ENCODE assay signal across 12 cellular contexts in genomic region chr7:20270867-20271266, GRCh38. TPM values are rescaled to one million over a fixed set of nuclear protein-coding genes. Genes with fewer than 3 reads are reported as not detected.
DNase-seq lines count a peak whose midpoint lies in the region; ATAC-seq, FAIRE-seq and TF ChIP-seq lines count a peak whose summit lies in the region.
"Had no signal": no experiment of that assay in that cellular context is flagged by ENCODE, and none has a peak within 500 bp of the region (broad histone marks: within the 10 kb centered on the region; RNA-seq: fewer than 3 reads in every experiment).

No MANE protein-coding gene starts in this region.

- RAD21 ChIA-PET in GM12878 (lab: Charles Lee; ENCODE audit: unreplicated experiment) = interaction anchor here (0.6 to 3.3 kb wide), 19 partner anchors 10 to 157 kb away, joined by 3 to 35 read pairs (median 5); partner anchors contain the start of genes ITGB8 and MACC1

- H3K4me2 ChIP-seq in GM12878 (ENCODE audit: control insufficient read depth, insufficient read depth) = peak overlapping the region; percentile 90
- no peak overlapping the region for H3K4me2 ChIP-seq in PC-9

- H3K27ac Mint-ChIP-seq in activated CD4-positive, alpha-beta memory T cell treated with anti-CD3 and anti-CD28 coated beads for 36 hours = no peak overlapping the region
- H3K27ac Mint-ChIP-seq: CD4-positive, alpha-beta memory T cell; T-helper 1 cell treated with Interleukin-12 subunit alpha and Interleukin-12 subunit beta and Interleukin-4 antibody, amounts not matched to agents 30 μg/mL and 1 μg/mL, for 36 hours had no signal

- H3K27me3 Mint-ChIP-seq in activated CD4-positive, alpha-beta memory T cell treated with anti-CD3 and anti-CD28 coated beads for 36 hours = no peaks in the 10 kb centered on the region
- H3K27me3 Mint-ChIP-seq: CD4-positive, alpha-beta memory T cell had no signal

- H3K4me3 ChIP-seq in GM12878 (no peak overlapping the region), kidney (ENCODE audit: low read length in 2 of 2) (no peak overlapping the region), PC-9 (no peak overlapping the region)

- SMC1A ChIA-PET in GM12878 (lab: Charles Lee; ENCODE audit: uncharacterized antibody, unreplicated experiment) = interaction anchor here (0.5 to 3.3 kb wide), 27 partner anchors 10 to 709 kb away, joined by 3 to 44 read pairs (median 4); no protein-coding TSS in a partner anchor

- H3K9me3 ChIP-seq in GM12878 (replicated peaks; ENCODE audit: control insufficient read depth, insufficient read depth, low read length) = peaks cover 11% of the 10 kb centered on the region; the same call in 2 of the 3 replicates
- no peaks in the 10 kb centered on the region for H3K9me3 ChIP-seq in kidney (ENCODE audit: control insufficient read depth in 1 of 2, low read length in 2 of 2)
- no peaks in the 10 kb centered on the region; the same call in 1 of the 2 replicates for H3K9me3 ChIP-seq in PC-9 (ENCODE audit: insufficient read depth, low read depth)

- H3F3A ChIP-seq in PC-9 (ENCODE audit: insufficient read depth, low read depth) = no peaks in the 10 kb centered on the region

- no peaks in the 10 kb centered on the region for H3K9me2 ChIP-seq in PC-9 (ENCODE audit: insufficient read depth)

- H4K20me1 ChIP-seq in GM12878 (ENCODE audit: control insufficient read depth, insufficient read depth) = no peaks in the 10 kb centered on the region
- no peaks in the 10 kb centered on the region for H4K20me1 ChIP-seq in PC-9 (ENCODE audit: insufficient read depth)

- no peaks in the 10 kb centered on the region for H3K4me1 Mint-ChIP-seq in activated CD4-positive, alpha-beta memory T cell treated with anti-CD3 and anti-CD28 coated beads for 36 hours (ENCODE audit: low read depth)
- H3K4me1 Mint-ChIP-seq: CD4-positive, alpha-beta memory T cell had no signal

- TF ChIP-seq CTCF in GM12878 (IDR thresholded peaks at IDR 0.05 in 2 of 3, conservative IDR thresholded peaks at IDR 0.05 in 1 of 3; ENCODE audit: control insufficient read depth in 2 of 3, extremely low read depth in 1 of 3, insufficient read depth in 1 of 3, low read depth in 3 of 3, low read length in 3 of 3) = no peak
- no peak for TF ChIP-seq CTCF in kidney (IDR thresholded peaks at IDR 0.05; ENCODE audit: borderline replicate concordance, extremely low read depth, insufficient read depth)
- TF ChIP-seq CTCF in PC-9 (conservative IDR thresholded peaks at IDR 0.05) = no peak

- H3K4me1 ChIP-seq in GM12878 (ENCODE audit: control insufficient read depth, insufficient read depth, low read length) = peaks cover 17% of the 10 kb centered on the region
- H3K4me1 ChIP-seq in kidney (ENCODE audit: control insufficient read depth in 1 of 2, insufficient read depth in 1 of 2, low read depth in 1 of 2, low read length in 2 of 2) = no peaks in the 10 kb centered on the region
- peaks cover 5% of the 10 kb centered on the region; the same call in 1 of the 2 replicates for H3K4me1 ChIP-seq in PC-9 (replicated peaks; ENCODE audit: insufficient read depth)

- no peaks in the 10 kb centered on the region for H3K36me3 Mint-ChIP-seq in activated CD4-positive, alpha-beta memory T cell treated with anti-CD3 and anti-CD28 coated beads for 36 hours
- H3K36me3 Mint-ChIP-seq: CD4-positive, alpha-beta memory T cell had no signal

- 3% methylated on average over 2 of the region's 2 CpGs for WGBS in GM12878 (ENCODE audit: insufficient coverage, insufficient replicate concordance, low lambda C conversion rate, missing lambda C conversion rate)

- POLR2A ChIA-PET in GM12878 (lab: Charles Lee) (interaction anchor here (0.7 to 2.6 kb wide), 8 partner anchors 11 to 68 kb away, joined by 3 to 13 read pairs (median 3); no protein-coding TSS in a partner anchor), PC-9 (lab: Charles Lee; ENCODE audit: unreplicated experiment) (interaction anchor here (0.5 kb wide), 1 partner anchor 54 kb away, joined by 3 read pairs; the partner anchor contains the start of gene MACC1)
- POLR2A ChIA-PET in activated CD4-positive, alpha-beta memory T cell treated with anti-CD3 and anti-CD28 coated beads for 36 hours (lab: Charles Lee) = no interaction called here

- H3K4me3 Mint-ChIP-seq in activated CD4-positive, alpha-beta memory T cell treated with anti-CD3 and anti-CD28 coated beads for 36 hours = no peak overlapping the region
- H3K4me3 Mint-ChIP-seq: CD4-positive, alpha-beta memory T cell; T-helper 1 cell treated with Interleukin-12 subunit alpha and Interleukin-12 subunit beta and Interleukin-4 antibody, amounts not matched to agents 30 μg/mL and 1 μg/mL, for 36 hours had no signal

- DNase-seq in GM12878 (ENCODE audit: low read depth, low spot score) (peak; percentile 74), kidney (no peak), PC-9 (no peak)
- DNase-seq in activated T-cell treated with anti-CD3 and anti-CD28 coated beads, Interleukin-2, amount 50 U/mL, for 48 hours = no peak
- no peak for DNase-seq in activated CD4-positive, alpha-beta memory T cell treated with anti-CD3 and anti-CD28 coated beads for 36 hours
- DNase-seq: brain microvascular endothelial cell; CD4-positive, alpha-beta memory T cell; trophoblast cell had no signal

- in situ Hi-C loops in GM12878 (cut with MboI) = no loop called here

- no peaks in the 10 kb centered on the region for H3K79me2 ChIP-seq in GM12878 (ENCODE audit: control insufficient read depth, insufficient read depth, low read length)
- no peaks in the 10 kb centered on the region for H3K79me2 ChIP-seq in PC-9 (ENCODE audit: low read depth)

- FAIRE-seq in GM12878 (lab: Jason Lieb, UNC) (peak; percentile 59), kidney (lab: Jason Lieb, UNC) (no peak)

- BruUV-seq in GM12878 (replicated peaks; lab: Mats Ljungman, UMichigan) (no TSS peak), PC-9 (replicated peaks; lab: Mats Ljungman, UMichigan) (no TSS peak)

- H3K27ac ChIP-seq in GM12878 (ENCODE audit: control insufficient read depth, insufficient read depth) = peak overlapping the region; percentile 73
- H3K27ac ChIP-seq in kidney (ENCODE audit: low read depth in 2 of 2, low read length in 2 of 2) = no peak overlapping the region
- H3K27ac ChIP-seq in PC-9 = no peak overlapping the region

- no peaks in the 10 kb centered on the region for H3K36me3 ChIP-seq in GM12878 (ENCODE audit: control insufficient read depth in 2 of 2, insufficient read depth in 2 of 2, low read length in 1 of 2)
- H3K36me3 ChIP-seq in kidney (ENCODE audit: control insufficient read depth in 1 of 2, insufficient read depth in 2 of 2, low read length in 2 of 2) = no peaks in the 10 kb centered on the region
- H3K36me3 ChIP-seq in PC-9 (ENCODE audit: low read depth) = no peaks in the 10 kb centered on the region
- H3K36me3 ChIP-seq: brain microvascular endothelial cell had no signal

- H3K27me3 ChIP-seq in GM12878 (replicated peaks in 1 of 2; ENCODE audit: control insufficient read depth in 2 of 2, insufficient read depth in 2 of 2, low read length in 1 of 2) (no peaks in the 10 kb centered on the region), PC-9 (ENCODE audit: insufficient read depth, low read depth) (no peaks in the 10 kb centered on the region)
- H3K27me3 ChIP-seq: brain microvascular endothelial cell had no signal

- intact Hi-C loops in GM12878 (cut with micrococcal nuclease; ENCODE audit: unreplicated experiment) = loop anchor here (2.0 kb wide), 1 partner anchor 50 kb away; no protein-coding TSS in a partner anchor
- intact Hi-C loops in kidney (cut with DNase I) = no loop called here
- intact Hi-C loops in PC-9 (cut with micrococcal nuclease; ENCODE audit: unreplicated experiment) = no loop called here
- intact Hi-C loops in activated CD4-positive, alpha-beta memory T cell treated with anti-CD3 and anti-CD28 coated beads for 36 hours (cut with micrococcal nuclease) = no loop called here

- CTCF ChIA-PET in GM12878 (lab: Yijun Ruan, JAX) = interaction anchor here (0.6 to 2.7 kb wide), 13 partner anchors 11 to 835 kb away, joined by 3 to 12 read pairs (median 5); partner anchors contain the start of gene POLR1F
- CTCF ChIA-PET in PC-9 (lab: Charles Lee) = no interaction called here
- CTCF ChIA-PET in activated CD4-positive, alpha-beta memory T cell treated with anti-CD3 and anti-CD28 coated beads for 36 hours (lab: Charles Lee) = no interaction called here

- TF ChIP-seq EP300 in GM12878 (IDR thresholded peaks at IDR 0.05; ENCODE audit: borderline replicate concordance in 1 of 2, control insufficient read depth in 1 of 2, low read depth in 2 of 2, low read length in 2 of 2) = no peak

- peak; percentile 94 for ATAC-seq in GM18858 (IDR thresholded peaks at IDR 0.05; ENCODE audit: unreplicated experiment)
- ATAC-seq in GM21423 (IDR thresholded peaks at IDR 0.05; ENCODE audit: unreplicated experiment) = peak; percentile 88
- ATAC-seq in HG03060 (IDR thresholded peaks at IDR 0.05; ENCODE audit: low read depth, unreplicated experiment) = peak; percentile 87
- peak; percentile 90 for ATAC-seq in GM12878

- TF ChIP-seq RAD21 in GM12878 (IDR thresholded peaks at IDR 0.05; ENCODE audit: insufficient read depth, low read depth, low read length) = no peak

- H2AFZ ChIP-seq in GM12878 (ENCODE audit: control insufficient read depth, low read depth, low read length) (peak overlapping the region; percentile 94), PC-9 (no peak overlapping the region)

- TF ChIP-seq POLR2A in GM12878 (IDR thresholded peaks at IDR 0.05; ENCODE audit: low read depth, low read length) = no peak

- H3K9me3 Mint-ChIP-seq in activated CD4-positive, alpha-beta memory T cell treated with anti-CD3 and anti-CD28 coated beads for 36 hours = no peaks in the 10 kb centered on the region
- H3K9me3 Mint-ChIP-seq: T-helper 1 cell treated with Interleukin-12 subunit alpha and Interleukin-12 subunit beta and Interleukin-4 antibody, amounts not matched to agents 30 μg/mL and 1 μg/mL, for 36 hours had no signal

- H3K9ac ChIP-seq in GM12878 (ENCODE audit: control insufficient read depth, insufficient read depth, low read length) (peak overlapping the region; percentile 48), kidney (ENCODE audit: low read length in 2 of 2) (no peak overlapping the region)

RNA-seq across cellular contexts. Expression of gene MACC1, which starts 53.7 kb away (rescaled TPM):
- 593 and 645 TPM in 2 replicates for total RNA-seq in GM12878 (2013; cell fraction: nucleolus; rRNA removed)
- total RNA-seq in GM12878 (2014; rRNA removed) (23.7 and 31.0 TPM in 2 replicates), GM12878 (2014; rRNA removed; fragmentation: Illumina TruSeq; extraction: Trizol) (47.7 and 47.8 TPM in 2 replicates), GM12878 (2021) (26.6 and 27.6 TPM in 2 replicates), kidney (72.6 TPM), PC-9 (2021) (48.4 and 50.8 TPM in 2 replicates)
- polyA plus RNA-seq in GM12878 (2011; ENCODE audit: low read depth) = 2.0 TPM
- polyA plus RNA-seq in GM12878 (2011; rRNA removed) (61.1 and 99.6 TPM in 2 replicates), GM12878 (2014; fragmentation: Illumina TruSeq; extraction: Trizol) (14.4 and 16.0 TPM in 2 replicates), GM12878 (2014; fragmentation: Nextera tagmentation; extraction: Ambion mirVana) (10 to 100 TPM in 1 of 2 experiments, 1 to 10 TPM in 1; 6.0 to 10.9 TPM), GM12878 (2014; rRNA removed) (6.5 and 8.0 TPM in 2 replicates), GM12878 (2016; fragmentation: Nextera tagmentation; extraction: Ambion mirVana) (10 to 100 TPM in 1 of 2 experiments, 1 to 10 TPM in 1; 9.0 to 11.0 TPM), kidney (ENCODE audit: insufficient read depth, low read depth, low replicate concordance) (3.7 TPM)
- polyA plus RNA-seq in GM12878 (2011; cell fraction: cytosol; rRNA removed) = 20.5 and 20.6 TPM in 2 replicates
- polyA plus RNA-seq in GM12878 (2011; cell fraction: nucleus; rRNA removed) = 47.9 and 49.9 TPM in 2 replicates
- polyA plus RNA-seq in GM12878 (2012) = 2.8 and 4.0 TPM in 2 replicates
- polyA minus RNA-seq in GM12878 (2011; rRNA and poly(A)+ RNA removed) = 172 and 187 TPM in 2 replicates
- 79.0 and 99.2 TPM in 2 replicates for polyA minus RNA-seq in GM12878 (2011; cell fraction: cytosol; rRNA and poly(A)+ RNA removed)
- 139 and 207 TPM in 2 replicates for polyA minus RNA-seq in GM12878 (2011; cell fraction: nucleus; rRNA and poly(A)+ RNA removed)
- under 1 TPM; 0.10 TPM for total RNA-seq in activated CD4-positive, alpha-beta memory T cell treated with anti-CD3 and anti-CD28 coated beads for 36 hours

RNA-seq across cellular contexts. Expression of gene ITGB8, which starts 59.8 kb away (rescaled TPM):
- total RNA-seq in GM12878 (2013; cell fraction: nucleolus; rRNA removed) = 157 and 162 TPM in 2 replicates
- total RNA-seq in GM12878 (2014; rRNA removed) (3.1 and 3.9 TPM in 2 replicates), GM12878 (2014; rRNA removed; fragmentation: Illumina TruSeq; extraction: Trizol) (3.0 TPM in 2 replicates), GM12878 (2021) (3.0 and 3.2 TPM in 2 replicates), kidney (213 TPM), PC-9 (2021) (19.4 and 20.1 TPM in 2 replicates)
- polyA plus RNA-seq in GM12878 (2011; ENCODE audit: low read depth) = 0.29 TPM
- polyA plus RNA-seq in GM12878 (2011; rRNA removed) (26.2 and 45.6 TPM in 2 replicates), GM12878 (2014; fragmentation: Illumina TruSeq; extraction: Trizol) (1.6 and 2.2 TPM in 2 replicates), GM12878 (2014; fragmentation: Nextera tagmentation; extraction: Ambion mirVana) (under 1 TPM; 0.37 to 0.40 TPM), GM12878 (2014; rRNA removed) (1.4 TPM in 2 replicates), GM12878 (2016; fragmentation: Nextera tagmentation; extraction: Ambion mirVana) (1 to 10 TPM in 1 of 2 experiments, under 1 TPM in 1; 0.95 to 1.4 TPM), kidney (ENCODE audit: insufficient read depth, low read depth, low replicate concordance) (10.3 TPM)
- polyA plus RNA-seq in GM12878 (2011; cell fraction: cytosol; rRNA removed) = 10.0 and 11.0 TPM in 2 replicates
- 59.4 and 69.9 TPM in 2 replicates for polyA plus RNA-seq in GM12878 (2011; cell fraction: nucleus; rRNA removed)
- 0.55 and 0.60 TPM in 2 replicates for polyA plus RNA-seq in GM12878 (2012)
- polyA minus RNA-seq in GM12878 (2011; rRNA and poly(A)+ RNA removed) = 119 and 122 TPM in 2 replicates
- polyA minus RNA-seq in GM12878 (2011; cell fraction: cytosol; rRNA and poly(A)+ RNA removed) = 24.3 and 26.2 TPM in 2 replicates
- polyA minus RNA-seq in GM12878 (2011; cell fraction: nucleus; rRNA and poly(A)+ RNA removed) = 168 and 290 TPM in 2 replicates
- total RNA-seq in activated CD4-positive, alpha-beta memory T cell treated with anti-CD3 and anti-CD28 coated beads for 36 hours = not detected
- polyA plus RNA-seq: CD4-positive, alpha-beta memory T cell had no signal

Comparison
In these comparisons a context has a peak if more than half of its experiments do, and no peak if none do; other contexts are left out.
1. RNA of gene MACC1, which starts 53.7 kb away (total RNA-seq): 72.6 TPM in kidney (single experiment), 48.4 to 50.8 TPM in PC-9 and 23.7 to 645 TPM in GM12878; 0.10 TPM in activated CD4-positive, alpha-beta memory T cell treated with anti-CD3 and anti-CD28 coated beads for 36 hours; every median in the first group is over 10 times any median in the second.
2. Peak in every context shown above with its lines, with median percentiles within 50 percentile points of each other: ATAC-seq.